ENCODE assay signal across 1 cellular context in genomic region chr16:88455610-88456355, GRCh38.
TF ChIP-seq lines count a peak whose summit lies in the region.

No MANE protein-coding gene starts in this region.

TF ChIP-seq in K562, 482 proteins besides CTCF, POLR2A, EP300 and RAD21 (continued from another document and continues in another):
- TF ChIP-seq, protein P1, sequence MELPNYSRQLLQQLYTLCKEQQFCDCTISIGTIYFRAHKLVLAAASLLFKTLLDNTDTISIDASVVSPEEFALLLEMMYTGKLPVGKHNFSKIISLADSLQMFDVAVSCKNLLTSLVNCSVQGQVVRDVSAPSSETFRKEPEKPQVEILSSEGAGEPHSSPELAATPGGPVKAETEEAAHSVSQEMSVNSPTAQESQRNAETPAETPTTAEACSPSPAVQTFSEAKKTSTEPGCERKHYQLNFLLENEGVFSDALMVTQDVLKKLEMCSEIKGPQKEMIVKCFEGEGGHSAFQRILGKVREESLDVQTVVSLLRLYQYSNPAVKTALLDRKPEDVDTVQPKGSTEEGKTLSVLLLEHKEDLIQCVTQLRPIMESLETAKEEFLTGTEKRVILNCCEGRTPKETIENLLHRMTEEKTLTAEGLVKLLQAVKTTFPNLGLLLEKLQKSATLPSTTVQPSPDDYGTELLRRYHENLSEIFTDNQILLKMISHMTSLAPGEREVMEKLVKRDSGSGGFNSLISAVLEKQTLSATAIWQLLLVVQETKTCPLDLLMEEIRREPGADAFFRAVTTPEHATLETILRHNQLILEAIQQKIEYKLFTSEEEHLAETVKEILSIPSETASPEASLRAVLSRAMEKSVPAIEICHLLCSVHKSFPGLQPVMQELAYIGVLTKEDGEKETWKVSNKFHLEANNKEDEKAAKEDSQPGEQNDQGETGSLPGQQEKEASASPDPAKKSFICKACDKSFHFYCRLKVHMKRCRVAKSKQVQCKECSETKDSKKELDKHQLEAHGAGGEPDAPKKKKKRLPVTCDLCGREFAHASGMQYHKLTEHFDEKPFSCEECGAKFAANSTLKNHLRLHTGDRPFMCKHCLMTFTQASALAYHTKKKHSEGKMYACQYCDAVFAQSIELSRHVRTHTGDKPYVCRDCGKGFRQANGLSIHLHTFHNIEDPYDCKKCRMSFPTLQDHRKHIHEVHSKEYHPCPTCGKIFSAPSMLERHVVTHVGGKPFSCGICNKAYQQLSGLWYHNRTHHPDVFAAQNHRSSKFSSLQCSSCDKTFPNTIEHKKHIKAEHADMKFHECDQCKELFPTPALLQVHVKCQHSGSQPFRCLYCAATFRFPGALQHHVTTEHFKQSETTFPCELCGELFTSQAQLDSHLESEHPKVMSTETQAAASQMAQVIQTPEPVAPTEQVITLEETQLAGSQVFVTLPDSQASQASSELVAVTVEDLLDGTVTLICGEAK (IDR thresholded peaks at IDR 0.05), result no peak
- TF ChIP-seq, protein P1 (CRISPR knock-in tag; IDR thresholded peaks at IDR 0.05), result no peak
- TF ChIP-seq KDM5B (IDR thresholded peaks at IDR 0.05; ENCODE audit: insufficient replicate concordance, low read depth, low read length) (no peak), POLR2AphosphoS2 (IDR thresholded peaks at IDR 0.05; ENCODE audit: low read length) (no peak), JUND (IDR thresholded peaks at IDR 0.05; ENCODE audit: borderline replicate concordance, low read depth, low read length) (peak; percentile 88), JUND (tag; IDR thresholded peaks at IDR 0.05; ENCODE audit: borderline replicate concordance, low read depth, low read length) (no peak), XRCC5 (IDR thresholded peaks at IDR 0.05; ENCODE audit: low read depth, low read length) (peak; percentile 3; the same call in 1 of the 2 replicates), HNRNPL (IDR thresholded peaks at IDR 0.05; ENCODE audit: low read depth, low read length) (peak; percentile 66; the same call in 1 of the 2 replicates), CREM (IDR thresholded peaks at IDR 0.05; ENCODE audit: low read depth) (peak; percentile 48; the same call in 1 of the 2 replicates), ILK (tag; IDR thresholded peaks at IDR 0.05; ENCODE audit: borderline replicate concordance, low read depth) (no peak), NR4A1 (CRISPR knock-in tag; IDR thresholded peaks at IDR 0.05) (no peak), NR4A1 (tag; IDR thresholded peaks at IDR 0.05) (0 out of 2 replicates have a peak, but pooled peaks have one; percentile 78), EP400 (IDR thresholded peaks at IDR 0.05) (no peak), E2F3 (CRISPR knock-in tag; IDR thresholded peaks at IDR 0.05) (0 out of 2 replicates have a peak, but pooled peaks have one; percentile 12), PURB (CRISPR knock-in tag; IDR thresholded peaks at IDR 0.05; ENCODE audit: low read depth) (no peak), SAFB2 (IDR thresholded peaks at IDR 0.05; ENCODE audit: borderline replicate concordance, low read depth, low read length, severe bottlenecking) (no peak), RAD51 (IDR thresholded peaks at IDR 0.05; ENCODE audit: borderline replicate concordance, low read depth) (no peak), NBN (IDR thresholded peaks at IDR 0.05; ENCODE audit: low read depth) (peak; percentile 70; the same call in 1 of the 2 replicates), DACH1 (IDR thresholded peaks at IDR 0.05; ENCODE audit: partially characterized antibody) (peak; percentile 58), ADNP (tag; IDR thresholded peaks at IDR 0.05) (no peak), HLTF (IDR thresholded peaks at IDR 0.05) (no peak), ZNF146 (CRISPR knock-in tag; IDR thresholded peaks at IDR 0.05; ENCODE audit: unreplicated experiment) (no peak), RNF2 (IDR thresholded peaks at IDR 0.05) (peak; percentile 90), ZEB2 (IDR thresholded peaks at IDR 0.05) (peak; percentile 33; the same call in 1 of the 2 replicates), ZNF197 (CRISPR knock-in tag; IDR thresholded peaks at IDR 0.05; ENCODE audit: low read depth) (0 out of 2 replicates have a peak, but pooled peaks have one; percentile 38), CHD1 (IDR thresholded peaks at IDR 0.05; ENCODE audit: low read length) (no peak), ZBTB1 (CRISPR knock-in tag; IDR thresholded peaks at IDR 0.05; ENCODE audit: borderline replicate concordance, low read depth) (no peak; the same call in 1 of the 2 replicates), ZNF41 (CRISPR knock-in tag; conservative IDR thresholded peaks at IDR 0.05) (no peak), TRIM24 (IDR thresholded peaks at IDR 0.05) (peak in 1 of 2 experiments; percentile 55; a peak in 1 of 4 replicates), KDM1A (IDR thresholded peaks at IDR 0.05) (peak; percentile 68 to 81), BCOR (IDR thresholded peaks at IDR 0.05) (peak; percentile 70), ZNF76 (CRISPR knock-in tag; IDR thresholded peaks at IDR 0.05; ENCODE audit: borderline replicate concordance) (0 out of 2 replicates have a peak, but pooled peaks have one; percentile 35), ZBTB2 (IDR thresholded peaks at IDR 0.05) (0 out of 2 replicates have a peak, but pooled peaks have one; percentile 47), ARID2 (IDR thresholded peaks at IDR 0.05) (no peak), MNT (conservative IDR thresholded peaks at IDR 0.05) (peak in 1 of 2 experiments; percentile 58; a peak in 2 of 4 replicates), RCOR1 (IDR thresholded peaks at IDR 0.05; ENCODE audit: borderline replicate concordance in 1 of 2, low read depth in 2 of 2, low read length in 2 of 2) (peak in 1 of 2 experiments; percentile 76; a peak in 1 of 4 replicates), CREB1 (IDR thresholded peaks at IDR 0.05) (peak; percentile 31; the same call in 1 of the 2 replicates), CREB1 (CRISPR knock-in tag; IDR thresholded peaks at IDR 0.05) (0 out of 2 replicates have a peak, but pooled peaks have one; percentile 4)
- TF ChIP-seq, protein P2, sequence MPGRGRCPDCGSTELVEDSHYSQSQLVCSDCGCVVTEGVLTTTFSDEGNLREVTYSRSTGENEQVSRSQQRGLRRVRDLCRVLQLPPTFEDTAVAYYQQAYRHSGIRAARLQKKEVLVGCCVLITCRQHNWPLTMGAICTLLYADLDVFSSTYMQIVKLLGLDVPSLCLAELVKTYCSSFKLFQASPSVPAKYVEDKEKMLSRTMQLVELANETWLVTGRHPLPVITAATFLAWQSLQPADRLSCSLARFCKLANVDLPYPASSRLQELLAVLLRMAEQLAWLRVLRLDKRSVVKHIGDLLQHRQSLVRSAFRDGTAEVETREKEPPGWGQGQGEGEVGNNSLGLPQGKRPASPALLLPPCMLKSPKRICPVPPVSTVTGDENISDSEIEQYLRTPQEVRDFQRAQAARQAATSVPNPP (IDR thresholded peaks at IDR 0.05; ENCODE audit: borderline replicate concordance, insufficient read depth, insufficient read length), result no peak
- TF ChIP-seq, protein P3, sequence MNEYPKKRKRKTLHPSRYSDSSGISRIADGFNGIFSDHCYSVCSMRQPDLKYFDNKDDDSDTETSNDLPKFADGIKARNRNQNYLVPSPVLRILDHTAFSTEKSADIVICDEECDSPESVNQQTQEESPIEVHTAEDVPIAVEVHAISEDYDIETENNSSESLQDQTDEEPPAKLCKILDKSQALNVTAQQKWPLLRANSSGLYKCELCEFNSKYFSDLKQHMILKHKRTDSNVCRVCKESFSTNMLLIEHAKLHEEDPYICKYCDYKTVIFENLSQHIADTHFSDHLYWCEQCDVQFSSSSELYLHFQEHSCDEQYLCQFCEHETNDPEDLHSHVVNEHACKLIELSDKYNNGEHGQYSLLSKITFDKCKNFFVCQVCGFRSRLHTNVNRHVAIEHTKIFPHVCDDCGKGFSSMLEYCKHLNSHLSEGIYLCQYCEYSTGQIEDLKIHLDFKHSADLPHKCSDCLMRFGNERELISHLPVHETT (CRISPR knock-in tag; conservative IDR thresholded peaks at IDR 0.05 in 1 of 2, IDR thresholded peaks at IDR 0.05 in 1 of 2), result peak in 1 of 2 experiments; percentile 84; a peak in 2 of 4 replicates
- TF ChIP-seq, protein P4, sequence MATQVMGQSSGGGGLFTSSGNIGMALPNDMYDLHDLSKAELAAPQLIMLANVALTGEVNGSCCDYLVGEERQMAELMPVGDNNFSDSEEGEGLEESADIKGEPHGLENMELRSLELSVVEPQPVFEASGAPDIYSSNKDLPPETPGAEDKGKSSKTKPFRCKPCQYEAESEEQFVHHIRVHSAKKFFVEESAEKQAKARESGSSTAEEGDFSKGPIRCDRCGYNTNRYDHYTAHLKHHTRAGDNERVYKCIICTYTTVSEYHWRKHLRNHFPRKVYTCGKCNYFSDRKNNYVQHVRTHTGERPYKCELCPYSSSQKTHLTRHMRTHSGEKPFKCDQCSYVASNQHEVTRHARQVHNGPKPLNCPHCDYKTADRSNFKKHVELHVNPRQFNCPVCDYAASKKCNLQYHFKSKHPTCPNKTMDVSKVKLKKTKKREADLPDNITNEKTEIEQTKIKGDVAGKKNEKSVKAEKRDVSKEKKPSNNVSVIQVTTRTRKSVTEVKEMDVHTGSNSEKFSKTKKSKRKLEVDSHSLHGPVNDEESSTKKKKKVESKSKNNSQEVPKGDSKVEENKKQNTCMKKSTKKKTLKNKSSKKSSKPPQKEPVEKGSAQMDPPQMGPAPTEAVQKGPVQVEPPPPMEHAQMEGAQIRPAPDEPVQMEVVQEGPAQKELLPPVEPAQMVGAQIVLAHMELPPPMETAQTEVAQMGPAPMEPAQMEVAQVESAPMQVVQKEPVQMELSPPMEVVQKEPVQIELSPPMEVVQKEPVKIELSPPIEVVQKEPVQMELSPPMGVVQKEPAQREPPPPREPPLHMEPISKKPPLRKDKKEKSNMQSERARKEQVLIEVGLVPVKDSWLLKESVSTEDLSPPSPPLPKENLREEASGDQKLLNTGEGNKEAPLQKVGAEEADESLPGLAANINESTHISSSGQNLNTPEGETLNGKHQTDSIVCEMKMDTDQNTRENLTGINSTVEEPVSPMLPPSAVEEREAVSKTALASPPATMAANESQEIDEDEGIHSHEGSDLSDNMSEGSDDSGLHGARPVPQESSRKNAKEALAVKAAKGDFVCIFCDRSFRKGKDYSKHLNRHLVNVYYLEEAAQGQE (CRISPR knock-in tag; IDR thresholded peaks at IDR 0.05; ENCODE audit: low read depth), result no peak
- TF ChIP-seq, protein P5, sequence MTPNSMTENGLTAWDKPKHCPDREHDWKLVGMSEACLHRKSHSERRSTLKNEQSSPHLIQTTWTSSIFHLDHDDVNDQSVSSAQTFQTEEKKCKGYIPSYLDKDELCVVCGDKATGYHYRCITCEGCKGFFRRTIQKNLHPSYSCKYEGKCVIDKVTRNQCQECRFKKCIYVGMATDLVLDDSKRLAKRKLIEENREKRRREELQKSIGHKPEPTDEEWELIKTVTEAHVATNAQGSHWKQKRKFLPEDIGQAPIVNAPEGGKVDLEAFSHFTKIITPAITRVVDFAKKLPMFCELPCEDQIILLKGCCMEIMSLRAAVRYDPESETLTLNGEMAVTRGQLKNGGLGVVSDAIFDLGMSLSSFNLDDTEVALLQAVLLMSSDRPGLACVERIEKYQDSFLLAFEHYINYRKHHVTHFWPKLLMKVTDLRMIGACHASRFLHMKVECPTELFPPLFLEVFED (CRISPR knock-in tag; conservative IDR thresholded peaks at IDR 0.05), result no peak
